Comparison of ENCODE assay signal across 18 cellular contexts in genomic region chr18:80229766-80230745, GRCh38. TPM values are rescaled to one million over a fixed set of nuclear protein-coding genes. Genes with fewer than 3 reads are reported as not detected.
A peak's percentile ranks its signal among the peaks of the same experiment; 100 is the strongest.
DNase-seq lines count a peak whose midpoint lies in the region; ATAC-seq, FAIRE-seq and TF ChIP-seq lines count a peak whose summit lies in the region.
"Had no signal": no experiment of that assay in that cellular context is flagged by ENCODE, and none has a peak within 500 bp of the region (broad histone marks: within the 10 kb centered on the region; RNA-seq: fewer than 3 reads in every experiment).

No MANE protein-coding gene starts in this region.

- no peaks in the 10 kb centered on the region for H3K36me3 Mint-ChIP-seq in natural killer cell treated with Interleukin-12 subunit alpha and Interleukin-12 subunit beta and Interleukin-15 and Interleukin-18, amount 100 ng/mL, for 72 hours
- H3K36me3 Mint-ChIP-seq: CD4-positive, CD25-positive, alpha-beta regulatory T cell had no signal

- H3K4me3 ChIP-seq in bronchial epithelial cell (ENCODE audit: low read depth, low read length) = no peak overlapping the region
- H3K4me3 ChIP-seq: HAP-1, Peyer's patch had no signal

- no peaks in the 10 kb centered on the region for H3K4me1 Mint-ChIP-seq in natural killer cell treated with Interleukin-12 subunit alpha and Interleukin-12 subunit beta and Interleukin-15 and Interleukin-18, amount 100 ng/mL, for 72 hours (ENCODE audit: low read depth in 2 of 2)
- H3K4me1 Mint-ChIP-seq: B cell; CD4-positive, CD25-positive, alpha-beta regulatory T cell had no signal

- no peaks in the 10 kb centered on the region for H3K9me3 Mint-ChIP-seq in natural killer cell treated with Interleukin-12 subunit alpha and Interleukin-12 subunit beta and Interleukin-15 and Interleukin-18, amount 100 ng/mL, for 72 hours

- H3K27ac Mint-ChIP-seq in natural killer cell treated with Interleukin-12 subunit alpha and Interleukin-12 subunit beta and Interleukin-15 and Interleukin-18, amount 100 ng/mL, for 72 hours = no peak overlapping the region
- H3K27ac Mint-ChIP-seq: B cell; CD4-positive, CD25-positive, alpha-beta regulatory T cell had no signal

- peak; percentile 25 to 37 for ATAC-seq in natural killer cell treated with Interleukin-12 subunit alpha and Interleukin-12 subunit beta and Interleukin-15 and Interleukin-18, amount 100 ng/mL, for 72 hours
- ATAC-seq: SK-N-SH treated with all-trans-retinoic acid at 6 μM for 48 hours had no signal

- in situ Hi-C loops in GM13977 (cut with MboI; ENCODE audit: low pct_unique_long_range_greater_than_20kb, low sequenced_read_pairs, unreplicated experiment) = no loop called here

- peaks cover 7% of the 10 kb centered on the region for H3K36me3 ChIP-seq in bronchial epithelial cell (ENCODE audit: control insufficient read depth, insufficient read depth, low read length)
- H3K36me3 ChIP-seq: HAP-1, Peyer's patch had no signal

- peaks cover 2% of the 10 kb centered on the region in 2 donors for H3K27me3 Mint-ChIP-seq in natural killer cell treated with Interleukin-12 subunit alpha and Interleukin-12 subunit beta and Interleukin-15 and Interleukin-18, amount 100 ng/mL, for 72 hours

- FAIRE-seq in bronchial epithelial cell (lab: Jason Lieb, UNC) = no peak
- peak; percentile 77 for FAIRE-seq in urothelium cell line (lab: Jason Lieb, UNC)

- H3K27me3 ChIP-seq in bronchial epithelial cell (ENCODE audit: control insufficient read depth, insufficient read depth, low read length) = no peaks in the 10 kb centered on the region
- H3K27me3 ChIP-seq: Peyer's patch had no signal

- DNase-seq in HPDE6-E6E7 (ENCODE audit: extremely low spot score) = peak; percentile 73
- peak; percentile 73 for DNase-seq in bronchial epithelial cell (ENCODE audit: low read depth)
- DNase-seq in natural killer cell treated with Interleukin-12 subunit alpha and Interleukin-12 subunit beta and Interleukin-15 and Interleukin-18, amount 100 ng/mL, for 72 hours (ENCODE audit: low spot score) = no peak
- DNase-seq in urothelium cell line (ENCODE audit: low spot score) = no peak
- no peak for DNase-seq in GM13977 (ENCODE audit: low spot score)
- DNase-seq in effector CD4-positive, alpha-beta T cell = no peak
- DNase-seq in DMS79 (lab: John Stamatoyannopoulos, UW) = no peak
- DNase-seq: Caco-2; CD4-positive, CD25-positive, alpha-beta regulatory T cell; KBM-7; NCI-H146; NCI-H2081 treated with DMSO at 0.1 percent for 48 hours; NCI-H510A treated with DMSO at 0.1 percent for 48 hours; Peyer's patch; SHP77 treated with DMSO at 0.1 percent for 48 hours had no signal

- no peak overlapping the region for H3K4me3 Mint-ChIP-seq in natural killer cell treated with Interleukin-12 subunit alpha and Interleukin-12 subunit beta and Interleukin-15 and Interleukin-18, amount 100 ng/mL, for 72 hours
- H3K4me3 Mint-ChIP-seq: B cell; CD4-positive, CD25-positive, alpha-beta regulatory T cell had no signal

- TF ChIP-seq CTCF in bronchial epithelial cell (IDR thresholded peaks at IDR 0.05; ENCODE audit: insufficient read depth, low read length, severe bottlenecking) (no peak), GM13977 (IDR thresholded peaks at IDR 0.05; ENCODE audit: extremely low read depth, insufficient read depth, missing control alignments) (no peak)

RNA-seq across cellular contexts. Expression of gene PARD6G, which starts 17.3 kb away (rescaled TPM):
- 12.4 and 13.2 TPM in 2 replicates for total RNA-seq in bronchial epithelial cell
- total RNA-seq in natural killer cell treated with Interleukin-12 subunit alpha and Interleukin-12 subunit beta and Interleukin-15 and Interleukin-18, amount 100 ng/mL, for 72 hours = not detected
- total RNA-seq: B cell had no signal

Comparison
In these comparisons a context has a peak if more than half of its experiments do, and no peak if none do; other contexts are left out.
1. DNase-seq: peak in HPDE6-E6E7 (single experiment) and bronchial epithelial cell (single experiment); none in natural killer cell treated with Interleukin-12 subunit alpha and Interleukin-12 subunit beta and Interleukin-15 and Interleukin-18, amount 100 ng/mL, for 72 hours (single experiment), urothelium cell line (single experiment), GM13977 (single experiment), effector CD4-positive, alpha-beta T cell (single experiment) and DMS79 (single experiment).
2. RNA of gene PARD6G, which starts 17.3 kb away (total RNA-seq): 12.4 to 13.2 TPM in bronchial epithelial cell; not detected in natural killer cell treated with Interleukin-12 subunit alpha and Interleukin-12 subunit beta and Interleukin-15 and Interleukin-18, amount 100 ng/mL, for 72 hours; every median in the first group is over 10 times any median in the second.